ENCODE assay signal across 9 cellular contexts in genomic region chr17:73646409-73647305, GRCh38. TPM values are rescaled to one million over a fixed set of nuclear protein-coding genes. Genes with fewer than 3 reads are reported as not detected.
A peak's percentile ranks its signal among the peaks of the same experiment; 100 is the strongest.
DNase-seq lines count a peak whose midpoint lies in the region; ATAC-seq and TF ChIP-seq lines count a peak whose summit lies in the region.
"Had no signal": no experiment of that assay in that cellular context is flagged by ENCODE, and none has a peak within 500 bp of the region (broad histone marks: within the 10 kb centered on the region; RNA-seq: fewer than 3 reads in every experiment).

No MANE protein-coding gene starts in this region.

- H3K56ac ChIP-seq in H9 (ENCODE audit: insufficient read length, low read depth, low read length), result no peak overlapping the region

- no peaks in the 10 kb centered on the region for H3K9me3 ChIP-seq in H9 (ENCODE audit: control insufficient read depth, low read depth, low read length)
- H3K9me3 ChIP-seq in naive thymus-derived CD4-positive, alpha-beta T cell (ENCODE audit: control insufficient read depth in 2 of 3, low read length in 3 of 3), result no peaks in the 10 kb centered on the region

- no peak overlapping the region for H2BK15ac ChIP-seq in H9 (ENCODE audit: low read depth, low read length)

- no peaks in the 10 kb centered on the region for H3K79me2 ChIP-seq in H9 (ENCODE audit: insufficient read depth, low read length)

- H3K4me3 ChIP-seq in naive thymus-derived CD4-positive, alpha-beta T cell (ENCODE audit: low read length), result no peak overlapping the region

- peak; percentile 59 for TF ChIP-seq CTCF in H9 (conservative IDR thresholded peaks at IDR 0.05)

- no peak overlapping the region for H2AK5ac ChIP-seq in H9 (ENCODE audit: insufficient read length, low read length)

- H4K8ac ChIP-seq in H9 (replicated peaks; ENCODE audit: insufficient read length, low read depth, low read length), result no peak overlapping the region

- H2BK120ac ChIP-seq in H9 (ENCODE audit: low read depth, low read length, poor library complexity, severe bottlenecking), result no peak overlapping the region

- no peak overlapping the region for H2BK12ac ChIP-seq in H9 (ENCODE audit: insufficient read length, low read depth, low read length)

- H3K14ac ChIP-seq in H9 (ENCODE audit: insufficient read depth, low read length), result no peak overlapping the region

- H3K27me3 ChIP-seq in H9 (ENCODE audit: insufficient read depth, low read length), result peaks cover 15% of the 10 kb centered on the region; the same call in 1 of the 2 replicates
- no peaks in the 10 kb centered on the region for H3K27me3 ChIP-seq in naive thymus-derived CD4-positive, alpha-beta T cell (ENCODE audit: control insufficient read depth in 2 of 2, insufficient read depth in 2 of 2, low read length in 2 of 2)

- H2BK20ac ChIP-seq in H9 (ENCODE audit: low read depth, low read length, poor library complexity, severe bottlenecking), result no peak overlapping the region

- no peak overlapping the region for H2AFZ ChIP-seq in H9 (ENCODE audit: low read length)

- no peak overlapping the region for H4K91ac ChIP-seq in H9 (ENCODE audit: insufficient read length, low read depth, low read length)

- no peak overlapping the region for H3K4ac ChIP-seq in H9 (ENCODE audit: low read depth, low read length)

- no peaks in the 10 kb centered on the region for H3K79me1 ChIP-seq in H9 (ENCODE audit: insufficient read depth, low read depth, low read length, poor library complexity, severe bottlenecking)

- H3K9ac ChIP-seq in H9 (ENCODE audit: extremely low read depth, insufficient read length, low read length), result no peak overlapping the region

- no peaks in the 10 kb centered on the region for H3K36me3 Mint-ChIP-seq in H9 (ENCODE audit: insufficient read depth in 1 of 3, low read depth in 3 of 3)
- H3K36me3 Mint-ChIP-seq in naive thymus-derived CD4-positive, alpha-beta T cell, result peaks cover 0 to 1% (median 0%) of the 10 kb centered on the region in 5 donors

- WGBS in H9 (ENCODE audit: extremely low coverage, insufficient read length, low lambda C conversion rate), result no CpG with 5 or more reads among the region's 19 CpGs

- CTCF ChIA-PET in naive thymus-derived CD4-positive, alpha-beta T cell (lab: Charles Lee), result interaction anchor here (1.0 to 2.7 kb wide), 16 partner anchors 15 to 352 kb away, joined by 3 to 23 read pairs (median 5); no protein-coding TSS in a partner anchor

- H3K4me2 ChIP-seq in H9 (ENCODE audit: insufficient read depth, insufficient read length, low read length), result no peak overlapping the region

- H3K4me1 ChIP-seq in H9 (ENCODE audit: insufficient read depth, low read length), result no peaks in the 10 kb centered on the region
- peaks cover 0 to 8% of the 10 kb centered on the region in 2 donors for H3K4me1 ChIP-seq in naive thymus-derived CD4-positive, alpha-beta T cell (ENCODE audit: control insufficient read depth in 2 of 2, insufficient read depth in 2 of 2, low read length in 2 of 2)

- H3K27ac ChIP-seq in H9 (ENCODE audit: insufficient read length, low read depth, low read length), result no peak overlapping the region
- no peak overlapping the region for H3K27ac ChIP-seq in naive thymus-derived CD4-positive, alpha-beta T cell (ENCODE audit: low read depth, low read length)

- peaks cover 30 to 34% of the 10 kb centered on the region in 2 experiments for H3K4me1 Mint-ChIP-seq in H9
- H3K4me1 Mint-ChIP-seq in naive thymus-derived CD4-positive, alpha-beta T cell, result peaks cover 14 to 28% (median 17%) of the 10 kb centered on the region in 7 donors

- H3K9me3 Mint-ChIP-seq in H9, result no peaks in the 10 kb centered on the region
- H3K9me3 Mint-ChIP-seq in naive thymus-derived CD4-positive, alpha-beta T cell, result no peaks in the 10 kb centered on the region

- H3T11ph ChIP-seq in H9 (ENCODE audit: low read length), result no peak overlapping the region

- H3K36me3 ChIP-seq in naive thymus-derived CD4-positive, alpha-beta T cell (ENCODE audit: control insufficient read depth in 2 of 3, insufficient read depth in 3 of 3, low read length in 3 of 3), result no peaks in the 10 kb centered on the region

- no peak overlapping the region for H3K18ac ChIP-seq in H9 (ENCODE audit: insufficient read length, low read depth, low read length)

- no peaks in the 10 kb centered on the region for H4K20me1 ChIP-seq in H9 (ENCODE audit: control insufficient read depth, insufficient read depth, insufficient read length)

- H3K23ac ChIP-seq in H9 (ENCODE audit: insufficient read length, low read depth, low read length), result no peak overlapping the region

- H3K27ac Mint-ChIP-seq in H9, result no peak overlapping the region
- H3K27ac Mint-ChIP-seq in naive thymus-derived CD4-positive, alpha-beta T cell, result peak overlapping the region in 4 of 9 donors; percentile 29 to 64 (median 50)

- DNase-seq in NCI-H1105 treated with DMSO at 0.1 percent for 48 hours (lab: John Stamatoyannopoulos, UW), result peak; percentile 10
- DNase-seq in NCI-H1105 (lab: John Stamatoyannopoulos, UW), result no peak
- peak; percentile 76 for DNase-seq in H9
- peak; percentile 28 for DNase-seq in activated CD8-positive, alpha-beta memory T cell treated with anti-CD3 and anti-CD28 coated beads, Interleukin-2, amount 50 U/mL, for 4 hours
- DNase-seq in naive thymus-derived CD4-positive, alpha-beta T cell, result peak in 4 of 9 donors; percentile 35 to 56 (median 42)
- DNase-seq in cerebellar nuclear complex (lab: John Stamatoyannopoulos, UW), result no peak

- no peak overlapping the region for H4K5ac ChIP-seq in H9 (ENCODE audit: insufficient read length, low read depth, low read length)

- intact Hi-C loops in naive thymus-derived CD4-positive, alpha-beta T cell (cut with micrococcal nuclease), result loop anchor here (1.0 to 5.0 kb wide), 9 partner anchors 64 to 530 kb away; no protein-coding TSS in a partner anchor

- H3K4me3 Mint-ChIP-seq in H9, result peak overlapping the region in 1 of 2 experiments; percentile 58; a peak in 4 of 5 replicates
- H3K4me3 Mint-ChIP-seq in naive thymus-derived CD4-positive, alpha-beta T cell, result peak overlapping the region in 9 of 10 donors; percentile 57 to 95 (median 76)

- peaks cover 23% of the 10 kb centered on the region for H3K23me2 ChIP-seq in H9 (ENCODE audit: insufficient read length, low read depth, low read length, poor library complexity, severe bottlenecking)

- peak; percentile 50 for ATAC-seq in naive thymus-derived CD4-positive, alpha-beta T cell
- no peak for ATAC-seq in HG03045 (IDR thresholded peaks at IDR 0.05; ENCODE audit: unreplicated experiment)
- ATAC-seq in HG02885 (IDR thresholded peaks at IDR 0.05; ENCODE audit: poor library complexity, unreplicated experiment), result no peak

- H3K27me3 Mint-ChIP-seq in H9 (ENCODE audit: low read depth), result peaks cover 70% of the 10 kb centered on the region
- H3K27me3 Mint-ChIP-seq in naive thymus-derived CD4-positive, alpha-beta T cell, result peaks cover 0 to 70% (median 5%) of the 10 kb centered on the region in 5 donors

- no peak overlapping the region for H2BK5ac ChIP-seq in H9 (ENCODE audit: insufficient read length, low read length)

- POLR2A ChIA-PET in naive thymus-derived CD4-positive, alpha-beta T cell (lab: Charles Lee), result interaction anchor here (1.2 to 1.6 kb wide), 2 partner anchors 52 to 75 kb away, joined by 3 to 5 read pairs; no protein-coding TSS in a partner anchor

RNA-seq across cellular contexts. Expression of gene SDK2, which starts 2.4 kb away (rescaled TPM):
- total RNA-seq in H9 (2021), result 7.9 and 9.1 TPM in 2 replicates
- total RNA-seq in naive thymus-derived CD4-positive, alpha-beta T cell, result 10 to 100 TPM in 2 of 5 experiments, 1 to 10 TPM in 3; 6.1 to 14.1 (median 8.4) TPM
- polyA plus RNA-seq in naive thymus-derived CD4-positive, alpha-beta T cell, result 1 to 10 TPM in 1 of 2 donors, under 1 TPM in 1; 0.64 to 2.5 TPM
- total RNA-seq: LHCN-M2 had no signal

Comparison
In these comparisons a context has a peak if more than half of its experiments do, and no peak if none do; other contexts are left out.
1. DNase-seq: peak in NCI-H1105 treated with DMSO at 0.1 percent for 48 hours (single experiment), H9 (single experiment) and activated CD8-positive, alpha-beta memory T cell treated with anti-CD3 and anti-CD28 coated beads, Interleukin-2, amount 50 U/mL, for 4 hours (single experiment); none in NCI-H1105 (single experiment) and cerebellar nuclear complex (0 of 2).